In the genomic region with DNA sequence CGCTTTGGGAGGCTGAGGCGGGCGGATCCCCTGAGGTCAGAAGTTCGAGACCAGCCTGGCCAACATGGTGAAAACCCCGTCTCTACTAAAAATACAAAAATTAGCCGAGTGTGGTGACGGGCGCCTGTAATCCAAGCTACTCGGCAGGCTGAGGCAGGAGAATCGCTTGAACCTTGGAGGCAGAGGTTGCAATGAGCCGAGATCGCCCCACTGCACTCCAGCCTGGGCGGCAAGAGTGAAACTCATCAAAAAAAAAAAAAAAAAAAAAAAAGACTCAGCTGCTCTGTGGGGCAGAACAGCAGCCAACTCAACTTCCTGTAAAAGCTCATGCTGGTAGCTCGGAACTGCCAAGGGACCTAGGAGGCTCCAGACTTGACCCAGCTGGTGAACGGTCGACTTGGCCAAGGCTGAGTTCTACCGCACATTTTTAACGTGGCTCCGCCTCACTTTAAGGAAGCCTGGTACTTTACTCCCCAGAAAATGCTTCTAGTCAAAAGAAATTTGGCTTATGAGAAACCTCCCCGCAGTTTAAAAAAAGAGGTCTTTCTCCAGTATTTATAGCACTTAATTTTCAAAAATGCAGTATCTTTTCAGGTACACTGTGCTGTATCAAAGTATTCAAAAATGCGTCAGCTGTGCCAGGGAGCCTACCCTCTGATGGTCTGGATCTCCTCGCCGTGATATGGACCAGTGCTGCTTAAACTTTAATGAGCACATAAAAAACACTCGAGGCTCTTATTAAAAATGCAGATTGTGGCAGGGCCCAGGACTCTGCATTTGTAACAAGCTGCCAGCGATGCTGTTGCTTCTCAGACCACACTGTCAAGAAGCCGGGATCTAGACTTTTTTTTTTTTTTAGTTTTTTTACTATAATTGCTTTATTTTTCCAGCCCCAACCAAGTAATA, we compare ENCODE assay signal across 8 cellular contexts. TPM values are rescaled to one million over a fixed set of nuclear protein-coding genes. Genes with fewer than 3 reads are reported as not detected.
A peak's percentile ranks its signal among the peaks of the same experiment; 100 is the strongest.
DNase-seq lines count a peak whose midpoint lies in the region; TF ChIP-seq lines count a peak whose summit lies in the region.

No MANE protein-coding gene starts in this region.

- H3F3A ChIP-seq in Loucy (ENCODE audit: low read depth): peaks cover 10% of the 10 kb centered on the region

- no peaks in the 10 kb centered on the region for H3K27me3 ChIP-seq in Loucy (ENCODE audit: insufficient read depth, low read length, poor library complexity, severe bottlenecking)
- no peaks in the 10 kb centered on the region for H3K27me3 ChIP-seq in right atrium auricular region

- no peaks in the 10 kb centered on the region for H3K9me2 ChIP-seq in Loucy (replicated peaks; ENCODE audit: low read depth, low read length)

- H4K20me1 ChIP-seq in Loucy (ENCODE audit: insufficient read depth, low read length, poor library complexity, severe bottlenecking): peaks cover 36% of the 10 kb centered on the region

- H3K27me3 Mint-ChIP-seq in activated naive CD8-positive, alpha-beta T cell treated with anti-CD3 and anti-CD28 coated beads for 36 hours: no peaks in the 10 kb centered on the region

- peak overlapping the region; percentile 89 for H3K4me3 ChIP-seq in Loucy (ENCODE audit: low read length, poor library complexity, severe bottlenecking)
- H3K4me3 ChIP-seq in right atrium auricular region: peak overlapping the region; percentile 81 to 84
- H3K4me3 ChIP-seq in retinal pigment epithelial cell (ENCODE audit: low read length): peak overlapping the region; percentile 88

- H3K4me1 ChIP-seq in Loucy (ENCODE audit: insufficient read depth, low read length, poor library complexity, severe bottlenecking) (peaks cover 43% of the 10 kb centered on the region), right atrium auricular region (peaks cover 3 to 40% of the 10 kb centered on the region in 2 donors)

- H3K36me3 ChIP-seq in Loucy (ENCODE audit: insufficient read depth, low read length): no peaks in the 10 kb centered on the region
- no peaks in the 10 kb centered on the region for H3K36me3 ChIP-seq in right atrium auricular region

- H3K9me3 Mint-ChIP-seq in activated naive CD8-positive, alpha-beta T cell treated with anti-CD3 and anti-CD28 coated beads for 36 hours: peaks cover 9% of the 10 kb centered on the region

- peaks cover 32% of the 10 kb centered on the region for H3K4me1 Mint-ChIP-seq in activated naive CD8-positive, alpha-beta T cell treated with anti-CD3 and anti-CD28 coated beads for 36 hours

- DNase-seq in NCI-H146 (lab: John Stamatoyannopoulos, UW): peak; percentile 27
- DNase-seq in NCI-H146 treated with DMSO at 0.1 percent for 48 hours (lab: John Stamatoyannopoulos, UW; ENCODE audit: unreplicated experiment): no peak
- no peak for DNase-seq in activated naive CD8-positive, alpha-beta T cell treated with anti-CD3 and anti-CD28 coated beads for 36 hours
- peak; percentile 77 for DNase-seq in right atrium auricular region (ENCODE audit: low spot score)
- DNase-seq in retinal pigment epithelial cell (ENCODE audit: low read depth): no peak
- no peak for DNase-seq in activated CD4-positive, CD25-positive, alpha-beta regulatory T cell (lab: John Stamatoyannopoulos, UW)
- DNase-seq in GOT3 (lab: John Stamatoyannopoulos, UW): no peak

- H3K27ac ChIP-seq in right atrium auricular region: peak overlapping the region; percentile 90 to 95

- peak overlapping the region; percentile 93 for H3K27ac Mint-ChIP-seq in activated naive CD8-positive, alpha-beta T cell treated with anti-CD3 and anti-CD28 coated beads for 36 hours

- H3K4me2 ChIP-seq in Loucy (ENCODE audit: low read depth, low read length, poor library complexity, severe bottlenecking): peak overlapping the region; percentile 90

- TF ChIP-seq CTCF in Loucy (conservative IDR thresholded peaks at IDR 0.05; ENCODE audit: low read length) (no peak), right atrium auricular region (IDR thresholded peaks at IDR 0.05) (no peak), retinal pigment epithelial cell (conservative IDR thresholded peaks at IDR 0.05; ENCODE audit: low read depth, low read length) (no peak)

- H3K79me2 ChIP-seq in Loucy (ENCODE audit: insufficient read depth, low read length): peaks cover 40% of the 10 kb centered on the region

- peak overlapping the region; percentile 97 for H3K9ac ChIP-seq in Loucy (ENCODE audit: low read depth, low read length, poor library complexity, severe bottlenecking)

- H3K9me3 ChIP-seq in Loucy (ENCODE audit: insufficient read depth, low read depth, low read length) (no peaks in the 10 kb centered on the region), right atrium auricular region (no peaks in the 10 kb centered on the region)

- H3K4me3 Mint-ChIP-seq in activated naive CD8-positive, alpha-beta T cell treated with anti-CD3 and anti-CD28 coated beads for 36 hours: peak overlapping the region; percentile 90

- peaks cover 16% of the 10 kb centered on the region for H3K36me3 Mint-ChIP-seq in activated naive CD8-positive, alpha-beta T cell treated with anti-CD3 and anti-CD28 coated beads for 36 hours

- peak overlapping the region; percentile 65 for H2AFZ ChIP-seq in Loucy (ENCODE audit: low read length)

RNA-seq across cellular contexts. Expression of gene SMARCD2, which starts 1.2 kb away (rescaled TPM):
- total RNA-seq in activated naive CD8-positive, alpha-beta T cell treated with anti-CD3 and anti-CD28 coated beads for 36 hours: 10 to 100 TPM; 91.6 to 93.5 TPM
- 10 to 100 TPM; 30.4 to 51.3 TPM for total RNA-seq in right atrium auricular region

RNA-seq across cellular contexts. Expression of gene FTSJ3, which starts 16.2 kb away (rescaled TPM):
- 10 to 100 TPM; 91.2 to 91.5 TPM for total RNA-seq in activated naive CD8-positive, alpha-beta T cell treated with anti-CD3 and anti-CD28 coated beads for 36 hours
- total RNA-seq in right atrium auricular region: 10 to 100 TPM; 24.3 to 58.0 TPM

RNA-seq across cellular contexts. Expression of gene PSMC5, which starts 16.4 kb away (rescaled TPM):
- 100 to 1,000 TPM; 178 to 187 TPM for total RNA-seq in activated naive CD8-positive, alpha-beta T cell treated with anti-CD3 and anti-CD28 coated beads for 36 hours
- total RNA-seq in right atrium auricular region: 100 to 1,000 TPM in 1 of 2 donors, 10 to 100 TPM in 1; 59.3 to 105 TPM

RNA-seq across cellular contexts. Expression of gene CSH2, which starts 29.8 kb away (rescaled TPM):
- total RNA-seq in activated naive CD8-positive, alpha-beta T cell treated with anti-CD3 and anti-CD28 coated beads for 36 hours: not detected
- not detected for total RNA-seq in right atrium auricular region

RNA-seq across cellular contexts. Expression of gene GH2, which starts 38.1 kb away (rescaled TPM):
- total RNA-seq in activated naive CD8-positive, alpha-beta T cell treated with anti-CD3 and anti-CD28 coated beads for 36 hours: not detected
- not detected for total RNA-seq in right atrium auricular region

Comparison
In these comparisons a context has a peak if more than half of its experiments do, and no peak if none do; other contexts are left out.
1. DNase-seq: peak in NCI-H146 (single experiment) and right atrium auricular region (single experiment); none in NCI-H146 treated with DMSO at 0.1 percent for 48 hours (single experiment), activated naive CD8-positive, alpha-beta T cell treated with anti-CD3 and anti-CD28 coated beads for 36 hours (single experiment), retinal pigment epithelial cell (single experiment), activated CD4-positive, CD25-positive, alpha-beta regulatory T cell (0 of 4) and GOT3 (single experiment).
2. Peak in every context shown above with its lines, with median percentiles within 50 percentile points of each other: H3K4me3 ChIP-seq.